In the genomic region with DNA sequence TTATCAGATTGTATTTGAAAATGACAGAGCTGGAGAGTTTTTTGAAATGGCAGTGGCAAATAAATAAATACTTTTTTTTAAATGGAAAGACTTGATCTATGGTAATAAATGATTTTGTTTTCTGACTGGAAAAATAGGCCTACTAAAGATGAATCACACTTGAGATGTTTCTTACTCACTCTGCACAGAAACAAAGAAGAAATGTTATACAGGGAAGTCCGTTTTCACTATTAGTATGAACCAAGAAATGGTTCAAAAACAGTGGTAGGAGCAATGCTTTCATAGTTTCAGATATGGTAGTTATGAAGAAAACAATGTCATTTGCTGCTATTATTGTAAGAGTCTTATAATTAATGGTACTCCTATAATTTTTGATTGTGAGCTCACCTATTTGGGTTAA, we compare ENCODE assay signal across 14 cellular contexts. TPM values are rescaled to one million over a fixed set of nuclear protein-coding genes. Genes with fewer than 3 reads are reported as not detected.
A peak's percentile ranks its signal among the peaks of the same experiment; 100 is the strongest.
DNase-seq lines count a peak whose midpoint lies in the region; ATAC-seq, FAIRE-seq and TF ChIP-seq lines count a peak whose summit lies in the region.
"Had no signal": no experiment of that assay in that cellular context is flagged by ENCODE, and none has a peak within 500 bp of the region (broad histone marks: within the 10 kb centered on the region; RNA-seq: fewer than 3 reads in every experiment).

No MANE protein-coding gene starts in this region.

- H3K4me1 Mint-ChIP-seq in central memory CD8-positive, alpha-beta T cell = peaks cover 81% of the 10 kb centered on the region

- no peak for TF ChIP-seq POLR2A in GM12892 (IDR thresholded peaks at IDR 0.05; ENCODE audit: low read depth, low read length)

- no peak for TF ChIP-seq CTCF in upper lobe of right lung (IDR thresholded peaks at IDR 0.05)

- no peak overlapping the region for H3K4me3 ChIP-seq in upper lobe of right lung
- H3K4me3 ChIP-seq: breast epithelium had no signal

- H3K27me3 ChIP-seq in upper lobe of right lung = no peaks in the 10 kb centered on the region
- H3K27me3 ChIP-seq: breast epithelium had no signal

- no peaks in the 10 kb centered on the region for H3K36me3 ChIP-seq in upper lobe of right lung
- H3K36me3 ChIP-seq: breast epithelium had no signal

- intact Hi-C loops in upper lobe of right lung (cut with DNase I) = no loop called here

- no peak overlapping the region for H3K4me3 Mint-ChIP-seq in central memory CD8-positive, alpha-beta T cell

- FAIRE-seq in GM12892 (lab: Jason Lieb, UNC) = peak; percentile 79
- FAIRE-seq: HepG2 had no signal

- H3K4me1 ChIP-seq in upper lobe of right lung = peaks cover 12% of the 10 kb centered on the region
- H3K4me1 ChIP-seq: breast epithelium had no signal

- no peaks in the 10 kb centered on the region for H3K9me3 Mint-ChIP-seq in central memory CD8-positive, alpha-beta T cell

- DNase-seq in GM12892 (ENCODE audit: insufficient read length) = no peak
- no peak for DNase-seq in central memory CD8-positive, alpha-beta T cell (ENCODE audit: low spot score in 2 of 2)
- no peak for DNase-seq in upper lobe of right lung
- no peak for DNase-seq in stimulated activated CD4-positive, alpha-beta T cell treated with anti-CD3 and anti-CD28 coated beads, Interleukin-4, amount 100 ng/mL, for 24 hours
- DNase-seq in SKM-1 treated with dmso at 0.1 percent for 144 hours (lab: John Stamatoyannopoulos, UW; ENCODE audit: unreplicated experiment) = no peak
- DNase-seq: midbrain; stimulated activated CD4-positive, alpha-beta T cell treated with anti-CD3 and anti-CD28 coated beads, Interleukin-4, amount 100 ng/mL, for 1 hour; SW 1271 had no signal

- ATAC-seq in GM19467 (IDR thresholded peaks at IDR 0.05; ENCODE audit: unreplicated experiment) (peak; percentile 61), HG03520 (IDR thresholded peaks at IDR 0.05; ENCODE audit: unreplicated experiment) (peak; percentile 71), HG03457 (IDR thresholded peaks at IDR 0.05; ENCODE audit: unreplicated experiment) (no peak), upper lobe of right lung (no peak)
- no peak for ATAC-seq in central memory CD8-positive, alpha-beta T cell (replicated peaks; ENCODE audit: extremely low read depth, poor library complexity, severe bottlenecking)
- ATAC-seq: HepG2 had no signal

- H3K36me3 Mint-ChIP-seq in central memory CD8-positive, alpha-beta T cell (ENCODE audit: insufficient read depth) = peaks cover 50% of the 10 kb centered on the region

- H3K27ac ChIP-seq in upper lobe of right lung = no peak overlapping the region
- H3K27ac ChIP-seq: breast epithelium, epithelial cell of prostate had no signal

- H3K27ac Mint-ChIP-seq in central memory CD8-positive, alpha-beta T cell (ENCODE audit: low read depth) = peak overlapping the region; percentile 73

- no peaks in the 10 kb centered on the region for H3K9me3 ChIP-seq in upper lobe of right lung
- H3K9me3 ChIP-seq: breast epithelium had no signal

- no peaks in the 10 kb centered on the region for H3K27me3 Mint-ChIP-seq in central memory CD8-positive, alpha-beta T cell

RNA-seq across cellular contexts. Expression of a gene that starts 30.9 kb away (rescaled TPM):
- 5.8 TPM for polyA plus RNA-seq in GM12892 (2012; ENCODE audit: missing spikeins)
- 2.5 TPM for total RNA-seq in upper lobe of right lung
- total RNA-seq: HepG2 had no signal
- polyA plus RNA-seq: HepG2 had no signal

Comparison
In these comparisons a context has a peak if more than half of its experiments do, and no peak if none do; other contexts are left out.
1. ATAC-seq: peak in GM19467 (single experiment) and HG03520 (single experiment); none in central memory CD8-positive, alpha-beta T cell (single experiment), HG03457 (single experiment) and upper lobe of right lung (single experiment).